In the genomic region with DNA sequence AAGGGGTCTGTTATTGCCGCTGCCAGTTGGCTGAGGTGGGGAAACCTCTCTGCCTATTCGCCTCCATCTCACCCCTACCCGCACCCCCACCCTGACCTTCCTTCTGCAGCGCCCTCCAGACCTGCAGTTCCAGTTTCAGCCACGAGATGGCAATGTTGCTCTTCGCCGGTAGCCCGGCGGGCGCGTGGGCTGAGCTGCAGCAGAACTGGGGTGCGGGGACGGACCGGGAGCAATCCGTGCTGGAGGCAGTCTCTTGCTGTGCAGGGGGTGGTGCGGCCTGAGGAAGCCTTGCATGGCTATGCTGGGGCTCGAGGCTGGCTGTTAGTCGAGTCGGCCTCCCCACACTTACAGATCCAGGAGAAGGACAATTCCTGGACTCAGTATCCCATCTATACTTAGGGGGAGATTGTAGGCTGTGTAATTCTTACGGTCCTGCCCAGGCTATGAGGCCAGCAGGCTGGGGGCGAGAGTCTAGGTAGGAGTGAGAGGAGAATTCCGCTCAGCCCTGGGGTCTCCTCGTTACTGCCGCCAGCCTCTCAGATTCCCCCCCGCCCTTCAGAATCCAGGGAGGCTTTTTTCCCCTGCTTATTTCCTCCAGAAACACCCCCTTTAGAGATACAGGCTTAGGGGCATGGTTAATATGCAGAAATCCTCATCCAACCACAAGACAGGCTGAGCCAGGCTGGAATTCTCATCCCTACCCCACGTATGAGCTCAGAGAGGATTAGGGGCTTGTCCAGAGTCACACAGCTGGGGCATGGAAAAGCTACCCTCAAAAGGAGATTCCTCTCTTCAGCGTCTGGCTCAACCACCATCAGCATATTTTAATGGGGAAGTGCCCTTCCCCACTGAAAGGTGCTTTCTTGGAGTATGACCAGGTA, we compare ENCODE assay signal across 8 cellular contexts. TPM values are rescaled to one million over a fixed set of nuclear protein-coding genes. Genes with fewer than 3 reads are reported as not detected.
DNase-seq lines count a peak whose midpoint lies in the region; ATAC-seq and TF ChIP-seq lines count a peak whose summit lies in the region.

No MANE protein-coding gene starts in this region.

- DNase-seq in AG04449 (ENCODE audit: low read depth, low spot score) (peak; percentile 44), NCI-H2196 (lab: John Stamatoyannopoulos, UW; ENCODE audit: unreplicated experiment) (peak; percentile 88), colonic mucosa (peak; percentile 77), lower leg skin (ENCODE audit: low spot score in 2 of 2) (peak; percentile 63 to 93)
- DNase-seq in activated CD4-positive, alpha-beta T cell treated with anti-CD3 and anti-CD28 coated beads for 24 hours (ENCODE audit: low read depth in 2 of 2): peak; percentile 78 to 80
- peak; percentile 52 to 71 (median 69) for DNase-seq in stimulated activated CD4-positive, alpha-beta T cell treated with anti-CD3 and anti-CD28 coated beads, TNF-alpha, amount 100 ng/mL, for 4 hours (ENCODE audit: low read depth in 3 of 3)

- H3K27me3 ChIP-seq in colonic mucosa: peaks cover 40% of the 10 kb centered on the region

- intact Hi-C loops in colonic mucosa (cut with DNase I) (loop anchor here (5.0 to 10.0 kb wide), 4 partner anchors 89 to 1701 kb away; no protein-coding TSS in a partner anchor), lower leg skin (cut with DNase I; ENCODE audit: low total_unique reads) (no loop called here)

- H3K27ac ChIP-seq in colonic mucosa: no peak overlapping the region

- CTCF ChIA-PET in AG04449 (lab: Yijun Ruan, JAX): interaction anchor here (0.6 to 4.1 kb wide), 21 partner anchors 9 to 1967 kb away, joined by 3 to 56 read pairs (median 4); no protein-coding TSS in a partner anchor

- peak; percentile 98 for TF ChIP-seq CTCF in AG04449 (IDR thresholded peaks at IDR 0.05; ENCODE audit: insufficient read depth, low read length, missing control alignments)
- TF ChIP-seq CTCF in colonic mucosa (IDR thresholded peaks at IDR 0.05): peak; percentile 96
- TF ChIP-seq CTCF in lower leg skin (IDR thresholded peaks at IDR 0.05): peak in 1 of 3 donors; percentile 47

- no peak for TF ChIP-seq POLR2A in GM18505 (IDR thresholded peaks at IDR 0.05; ENCODE audit: borderline replicate concordance, extremely low read depth, insufficient read depth, insufficient read length)
- TF ChIP-seq POLR2A in lower leg skin (IDR thresholded peaks at IDR 0.05): no peak

- ATAC-seq in GM18505 (IDR thresholded peaks at IDR 0.05; ENCODE audit: unreplicated experiment) (peak; percentile 76), HG03025 (IDR thresholded peaks at IDR 0.05; ENCODE audit: low FRiP score, unreplicated experiment) (peak; percentile 72)

- 5 to 7% methylated on average over 26 to 27 of the region's 27 CpGs for WGBS in lower leg skin, 2 donors

- POLR2A ChIA-PET in AG04449 (lab: Yijun Ruan, JAX): no interaction called here

- H3K4me1 ChIP-seq in colonic mucosa: peaks cover 4% of the 10 kb centered on the region

- H3K9me3 ChIP-seq in colonic mucosa: no peaks in the 10 kb centered on the region

- no peaks in the 10 kb centered on the region for H3K36me3 ChIP-seq in colonic mucosa

- H3K9ac ChIP-seq in colonic mucosa (ENCODE audit: low read depth in 2 of 2, low read length in 2 of 2): no peak overlapping the region

- peak overlapping the region; percentile 8; the same call in 1 of the 2 replicates for H3K4me3 ChIP-seq in AG04449 (ENCODE audit: low read depth, low read length)
- H3K4me3 ChIP-seq in colonic mucosa: no peak overlapping the region
- no peak overlapping the region for H3K4me3 ChIP-seq in lower leg skin (ENCODE audit: low read depth, poor library complexity, severe bottlenecking)

RNA-seq across cellular contexts. Expression of a gene that starts 2.8 kb away (rescaled TPM):
- 1 to 10 TPM in 1 of 2 donors, under 1 TPM in 1; 0.57 to 1.2 TPM for total RNA-seq in colonic mucosa
- 1 to 10 TPM; 2.2 to 5.8 (median 3.1) TPM for total RNA-seq in lower leg skin
